Comparison of ENCODE assay signal across 1 cellular context in the genomic region with DNA sequence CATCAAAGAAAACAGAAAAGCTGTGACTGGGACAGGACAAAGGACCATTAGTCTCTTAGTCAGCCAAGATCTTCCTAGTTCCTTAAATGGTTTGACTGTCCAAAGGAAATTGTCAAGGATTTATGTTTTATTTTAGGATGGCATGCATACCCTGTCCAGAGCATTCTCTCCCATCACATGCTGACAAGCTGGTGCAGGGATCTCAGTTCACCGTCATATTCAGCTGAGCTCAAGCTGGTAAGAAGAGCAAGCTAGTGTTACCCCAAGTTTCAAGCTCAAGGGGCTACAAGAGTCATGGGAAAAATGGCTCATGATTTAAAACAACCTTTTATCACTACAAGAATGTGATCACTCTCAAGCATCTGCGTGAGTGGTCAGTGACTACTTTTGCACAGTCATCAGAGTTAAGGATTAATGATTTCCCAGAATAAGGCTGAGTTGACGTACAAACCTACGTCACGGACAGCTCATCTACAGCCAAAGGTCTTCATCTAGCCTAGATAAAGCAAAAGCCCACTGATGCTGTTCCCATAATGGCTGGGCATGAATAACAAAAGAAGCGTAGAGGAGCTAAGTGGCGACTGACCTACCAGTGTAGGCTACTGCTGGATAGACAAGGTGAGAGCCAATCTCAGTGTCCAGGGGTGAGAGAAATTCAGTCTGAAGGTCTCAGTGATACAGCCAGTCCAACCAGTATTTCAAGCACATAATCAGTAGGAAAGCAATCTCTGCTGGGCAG.
TF ChIP-seq lines count a peak whose summit lies in the region.

No MANE protein-coding gene starts in this region.

TF ChIP-seq in K562, 482 proteins besides CTCF, POLR2A, EP300 and RAD21 (continued from another document and continues in another):
- no peak for TF ChIP-seq ARID3A (IDR thresholded peaks at IDR 0.05; ENCODE audit: borderline replicate concordance, low read depth, low read length)
- TF ChIP-seq CHAMP1 (IDR thresholded peaks at IDR 0.05), result no peak
- TF ChIP-seq, protein P1, sequence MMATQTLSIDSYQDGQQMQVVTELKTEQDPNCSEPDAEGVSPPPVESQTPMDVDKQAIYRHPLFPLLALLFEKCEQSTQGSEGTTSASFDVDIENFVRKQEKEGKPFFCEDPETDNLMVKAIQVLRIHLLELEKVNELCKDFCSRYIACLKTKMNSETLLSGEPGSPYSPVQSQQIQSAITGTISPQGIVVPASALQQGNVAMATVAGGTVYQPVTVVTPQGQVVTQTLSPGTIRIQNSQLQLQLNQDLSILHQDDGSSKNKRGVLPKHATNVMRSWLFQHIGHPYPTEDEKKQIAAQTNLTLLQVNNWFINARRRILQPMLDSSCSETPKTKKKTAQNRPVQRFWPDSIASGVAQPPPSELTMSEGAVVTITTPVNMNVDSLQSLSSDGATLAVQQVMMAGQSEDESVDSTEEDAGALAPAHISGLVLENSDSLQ (IDR thresholded peaks at IDR 0.05), result no peak
- TF ChIP-seq ZBTB7A (IDR thresholded peaks at IDR 0.05; ENCODE audit: borderline replicate concordance, control insufficient read depth, low read depth, low read length), result no peak
- no peak for TF ChIP-seq RAD51 (IDR thresholded peaks at IDR 0.05; ENCODE audit: borderline replicate concordance, low read depth)
- no peak for TF ChIP-seq VEZF1 (CRISPR knock-in tag; IDR thresholded peaks at IDR 0.05)
- TF ChIP-seq E2F8 (IDR thresholded peaks at IDR 0.05; ENCODE audit: low read depth, partially characterized antibody), result no peak
- no peak for TF ChIP-seq NONO (IDR thresholded peaks at IDR 0.05; ENCODE audit: low read depth in 2 of 2, low read length in 1 of 2)
- TF ChIP-seq ZNF282 (CRISPR knock-in tag; IDR thresholded peaks at IDR 0.05), result no peak
- TF ChIP-seq ZNF174 (CRISPR knock-in tag; IDR thresholded peaks at IDR 0.05), result no peak
- TF ChIP-seq BCLAF1 (IDR thresholded peaks at IDR 0.05; ENCODE audit: borderline replicate concordance in 1 of 2, control insufficient read depth in 1 of 2, low read depth in 2 of 2, low read length in 1 of 2), result no peak
- no peak for TF ChIP-seq ZNF274 (IDR thresholded peaks at IDR 0.05; ENCODE audit: borderline replicate concordance, low read depth, low read length)
- TF ChIP-seq ATF1 (CRISPR knock-in tag; IDR thresholded peaks at IDR 0.05), result no peak
- TF ChIP-seq ATF1 (tag; IDR thresholded peaks at IDR 0.05), result peak; percentile 75
- TF ChIP-seq, protein P2, sequence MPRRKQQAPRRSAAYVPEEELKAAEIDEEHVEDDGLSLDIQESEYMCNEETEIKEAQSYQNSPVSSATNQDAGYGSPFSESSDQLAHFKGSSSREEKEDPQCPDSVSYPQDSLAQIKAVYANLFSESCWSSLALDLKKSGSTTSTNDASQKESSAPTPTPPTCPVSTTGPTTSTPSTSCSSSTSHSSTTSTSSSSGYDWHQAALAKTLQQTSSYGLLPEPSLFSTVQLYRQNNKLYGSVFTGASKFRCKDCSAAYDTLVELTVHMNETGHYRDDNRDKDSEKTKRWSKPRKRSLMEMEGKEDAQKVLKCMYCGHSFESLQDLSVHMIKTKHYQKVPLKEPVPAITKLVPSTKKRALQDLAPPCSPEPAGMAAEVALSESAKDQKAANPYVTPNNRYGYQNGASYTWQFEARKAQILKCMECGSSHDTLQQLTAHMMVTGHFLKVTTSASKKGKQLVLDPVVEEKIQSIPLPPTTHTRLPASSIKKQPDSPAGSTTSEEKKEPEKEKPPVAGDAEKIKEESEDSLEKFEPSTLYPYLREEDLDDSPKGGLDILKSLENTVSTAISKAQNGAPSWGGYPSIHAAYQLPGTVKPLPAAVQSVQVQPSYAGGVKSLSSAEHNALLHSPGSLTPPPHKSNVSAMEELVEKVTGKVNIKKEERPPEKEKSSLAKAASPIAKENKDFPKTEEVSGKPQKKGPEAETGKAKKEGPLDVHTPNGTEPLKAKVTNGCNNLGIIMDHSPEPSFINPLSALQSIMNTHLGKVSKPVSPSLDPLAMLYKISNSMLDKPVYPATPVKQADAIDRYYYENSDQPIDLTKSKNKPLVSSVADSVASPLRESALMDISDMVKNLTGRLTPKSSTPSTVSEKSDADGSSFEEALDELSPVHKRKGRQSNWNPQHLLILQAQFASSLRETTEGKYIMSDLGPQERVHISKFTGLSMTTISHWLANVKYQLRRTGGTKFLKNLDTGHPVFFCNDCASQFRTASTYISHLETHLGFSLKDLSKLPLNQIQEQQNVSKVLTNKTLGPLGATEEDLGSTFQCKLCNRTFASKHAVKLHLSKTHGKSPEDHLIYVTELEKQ (CRISPR knock-in tag; IDR thresholded peaks at IDR 0.05), result no peak
- TF ChIP-seq CREM (IDR thresholded peaks at IDR 0.05; ENCODE audit: low read depth), result peak; percentile 33; the same call in 1 of the 2 replicates
- TF ChIP-seq ZNF175 (CRISPR knock-in tag; IDR thresholded peaks at IDR 0.05; ENCODE audit: low read depth), result peak; percentile 88
- TF ChIP-seq, protein P3, sequence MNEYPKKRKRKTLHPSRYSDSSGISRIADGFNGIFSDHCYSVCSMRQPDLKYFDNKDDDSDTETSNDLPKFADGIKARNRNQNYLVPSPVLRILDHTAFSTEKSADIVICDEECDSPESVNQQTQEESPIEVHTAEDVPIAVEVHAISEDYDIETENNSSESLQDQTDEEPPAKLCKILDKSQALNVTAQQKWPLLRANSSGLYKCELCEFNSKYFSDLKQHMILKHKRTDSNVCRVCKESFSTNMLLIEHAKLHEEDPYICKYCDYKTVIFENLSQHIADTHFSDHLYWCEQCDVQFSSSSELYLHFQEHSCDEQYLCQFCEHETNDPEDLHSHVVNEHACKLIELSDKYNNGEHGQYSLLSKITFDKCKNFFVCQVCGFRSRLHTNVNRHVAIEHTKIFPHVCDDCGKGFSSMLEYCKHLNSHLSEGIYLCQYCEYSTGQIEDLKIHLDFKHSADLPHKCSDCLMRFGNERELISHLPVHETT (CRISPR knock-in tag; conservative IDR thresholded peaks at IDR 0.05 in 1 of 2, IDR thresholded peaks at IDR 0.05 in 1 of 2), result peak in 1 of 2 experiments; percentile 88; a peak in 2 of 4 replicates
- TF ChIP-seq ZNF347 (CRISPR knock-in tag; IDR thresholded peaks at IDR 0.05; ENCODE audit: low read depth), result no peak
- peak; percentile 24; the same call in 1 of the 2 replicates for TF ChIP-seq ZNF316 (IDR thresholded peaks at IDR 0.05)
- TF ChIP-seq, protein P4, sequence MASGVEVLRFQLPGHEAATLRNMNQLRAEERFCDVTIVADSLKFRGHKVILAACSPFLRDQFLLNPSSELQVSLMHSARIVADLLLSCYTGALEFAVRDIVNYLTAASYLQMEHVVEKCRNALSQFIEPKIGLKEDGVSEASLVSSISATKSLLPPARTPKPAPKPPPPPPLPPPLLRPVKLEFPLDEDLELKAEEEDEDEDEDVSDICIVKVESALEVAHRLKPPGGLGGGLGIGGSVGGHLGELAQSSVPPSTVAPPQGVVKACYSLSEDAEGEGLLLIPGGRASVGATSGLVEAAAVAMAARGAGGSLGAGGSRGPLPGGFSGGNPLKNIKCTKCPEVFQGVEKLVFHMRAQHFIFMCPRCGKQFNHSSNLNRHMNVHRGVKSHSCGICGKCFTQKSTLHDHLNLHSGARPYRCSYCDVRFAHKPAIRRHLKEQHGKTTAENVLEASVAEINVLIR (CRISPR knock-in tag; IDR thresholded peaks at IDR 0.05), result peak; percentile 89
- no peak for TF ChIP-seq ZNF140 (CRISPR knock-in tag; IDR thresholded peaks at IDR 0.05)
- TF ChIP-seq ZNF766 (CRISPR knock-in tag; conservative IDR thresholded peaks at IDR 0.05), result 0 out of 2 replicates have a peak, but pooled peaks have one; percentile 19
- no peak for TF ChIP-seq SMARCB1 (IDR thresholded peaks at IDR 0.05; ENCODE audit: insufficient read length, low read depth)
- TF ChIP-seq CTCFL (IDR thresholded peaks at IDR 0.05; ENCODE audit: borderline replicate concordance, insufficient read depth, low read depth, low read length, poor library complexity, severe bottlenecking), result no peak
- TF ChIP-seq ZNF589 (CRISPR knock-in tag; IDR thresholded peaks at IDR 0.05; ENCODE audit: low read depth), result peak; percentile 41; the same call in 1 of the 2 replicates
